ENCODE assay signal across 8 cellular contexts in the genomic region with DNA sequence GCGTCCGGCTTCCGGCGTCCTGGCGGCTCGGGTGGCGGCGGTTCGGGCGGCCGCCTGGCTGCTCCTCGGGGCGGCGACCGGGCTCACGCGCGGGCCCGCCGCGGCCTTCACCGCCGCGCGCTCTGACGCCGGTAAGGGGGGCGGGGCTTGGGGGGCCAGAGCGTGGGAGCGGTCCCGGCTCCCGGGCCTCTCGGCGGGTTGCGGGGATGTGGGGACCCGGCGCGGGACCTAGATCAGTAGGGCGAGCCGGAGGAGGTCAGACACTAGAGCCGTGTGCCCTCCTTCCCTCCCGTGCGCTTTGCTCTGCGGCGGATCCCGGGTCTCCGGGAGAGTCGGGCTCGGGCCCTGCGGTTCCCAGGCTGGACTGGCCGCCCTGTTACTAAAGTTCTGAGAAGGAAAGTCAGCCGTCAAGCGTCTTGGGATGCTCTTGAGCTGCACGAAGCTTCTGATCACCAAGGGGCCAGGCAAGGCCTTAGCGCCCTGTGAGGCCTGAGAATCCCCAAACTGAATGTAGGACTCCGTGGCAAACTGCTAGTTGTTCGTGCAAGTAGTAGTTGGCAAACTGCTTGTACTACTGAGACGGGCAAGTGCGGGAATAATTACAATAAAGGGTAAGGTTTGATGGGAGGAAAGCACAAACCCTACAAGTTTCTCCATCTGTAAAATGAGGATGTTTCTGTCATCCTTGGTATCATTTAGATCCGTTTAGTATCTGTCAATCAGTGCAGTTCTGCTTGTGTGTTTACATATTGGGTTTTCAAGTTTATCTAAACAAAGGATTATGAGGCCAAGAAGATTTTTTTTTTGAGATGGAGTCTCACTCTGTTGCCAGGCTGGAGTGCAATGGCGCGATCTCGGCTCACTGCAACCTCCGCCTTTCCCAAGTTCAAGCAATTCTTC. TPM values are rescaled to one million over a fixed set of nuclear protein-coding genes. Genes with fewer than 3 reads are reported as not detected.
A peak's percentile ranks its signal among the peaks of the same experiment; 100 is the strongest.
DNase-seq lines count a peak whose midpoint lies in the region; ATAC-seq, FAIRE-seq and TF ChIP-seq lines count a peak whose summit lies in the region.

No MANE protein-coding gene starts in this region.

- H3K27me3 ChIP-seq in breast epithelium: no peaks in the 10 kb centered on the region

- intact Hi-C loops in breast epithelium (cut with DNase I; ENCODE audit: low total_unique reads): no loop called here

- H3K27ac ChIP-seq in breast epithelium: peak overlapping the region; percentile 85 to 91

- no peak for FAIRE-seq in urothelium cell line (lab: Jason Lieb, UNC)

- H3K36me3 ChIP-seq in breast epithelium: no peaks in the 10 kb centered on the region

- H3K9me3 ChIP-seq in breast epithelium: no peaks in the 10 kb centered on the region

- H3K4me3 ChIP-seq in breast epithelium: peak overlapping the region; percentile 79 to 87 (median 80)

- peak; percentile 73 for DNase-seq in CD1c-positive myeloid dendritic cell (ENCODE audit: extremely low spot score)
- DNase-seq in T-helper 1 cell: peak in 4 of 5 donors; percentile 56 to 75 (median 62)
- DNase-seq in breast epithelium (ENCODE audit: low spot score in 2 of 2): peak in 1 of 2 donors; percentile 25
- DNase-seq in kidney glomerular epithelial cell (lab: John Stamatoyannopoulos, UW): peak; percentile 55
- peak; percentile 48 to 62 for DNase-seq in stimulated activated CD4-positive, alpha-beta T cell treated with anti-CD3 and anti-CD28 coated beads, Interleukin-15, amount 100 ng/mL, for 1 hour (ENCODE audit: low read depth in 1 of 2, low spot score in 1 of 2)
- no peak for DNase-seq in urothelium cell line (ENCODE audit: low spot score)

- ATAC-seq in GM19397 (IDR thresholded peaks at IDR 0.05; ENCODE audit: unreplicated experiment) (peak; percentile 58), HG03565 (IDR thresholded peaks at IDR 0.05; ENCODE audit: unreplicated experiment) (peak; percentile 33)

- no peak for TF ChIP-seq POLR2A in breast epithelium (IDR thresholded peaks at IDR 0.05)

- peaks cover 0 to 8% of the 10 kb centered on the region in 2 donors for H3K4me1 ChIP-seq in breast epithelium

- peak in 1 of 3 donors; percentile 9 for TF ChIP-seq CTCF in breast epithelium (IDR thresholded peaks at IDR 0.05)

RNA-seq across cellular contexts. Expression of a gene that starts 0.6 kb away (rescaled TPM):
- 10 to 100 TPM; 22.5 to 34.4 (median 28.2) TPM for total RNA-seq in breast epithelium

RNA-seq across cellular contexts. Expression of a gene that starts 0.7 kb away (rescaled TPM):
- total RNA-seq in breast epithelium: 1 to 10 TPM; 2.1 to 2.6 (median 2.5) TPM

RNA-seq across cellular contexts. Expression of a gene that starts 26.9 kb away (rescaled TPM):
- total RNA-seq in breast epithelium: 10 to 100 TPM; 42.3 to 71.2 (median 50.5) TPM
